Comparison of ENCODE assay signal across 1 cellular context in genomic region chr19:44549507-44549906, GRCh38.
TF ChIP-seq lines count a peak whose summit lies in the region.

No MANE protein-coding gene starts in this region.

TF ChIP-seq in A549, 52 proteins besides CTCF, POLR2A, EP300 and RAD21 (continued from another document):
- no peak for TF ChIP-seq HOXA7 (CRISPR knock-in tag; IDR thresholded peaks at IDR 0.05)
- no peak for TF ChIP-seq POLR2AphosphoS2 (conservative IDR thresholded peaks at IDR 0.05; ENCODE audit: low read length)
- TF ChIP-seq GATA3 (IDR thresholded peaks at IDR 0.05; ENCODE audit: borderline replicate concordance): no peak
- TF ChIP-seq CHD2 (IDR thresholded peaks at IDR 0.05; ENCODE audit: low read length, partially characterized antibody): no peak
